Comparison of ENCODE assay signal across 1 cellular context in the genomic region with DNA sequence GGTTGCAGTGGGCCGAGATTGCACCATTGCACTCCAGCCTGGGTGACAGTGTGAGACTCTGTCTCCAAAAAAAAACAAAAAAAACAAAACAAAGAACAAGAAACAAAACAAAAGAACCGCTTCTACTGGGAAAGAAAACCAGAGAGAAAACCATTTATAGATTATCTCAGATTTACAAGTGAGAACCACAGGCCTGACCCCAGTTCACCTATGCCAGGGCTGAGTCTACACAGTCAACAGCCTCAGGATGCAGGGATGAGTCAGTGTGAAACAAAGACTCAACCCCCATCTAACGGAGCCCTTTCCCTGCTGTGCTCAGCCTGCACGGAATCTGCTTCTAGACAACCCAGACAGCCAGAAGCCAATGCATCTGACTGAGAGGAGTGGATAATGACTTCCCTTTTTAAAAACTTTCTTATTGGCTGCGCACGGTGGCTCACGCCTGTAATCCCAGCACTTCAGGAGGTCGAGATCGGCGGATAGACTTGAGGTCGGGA.
TF ChIP-seq lines count a peak whose summit lies in the region.

No MANE protein-coding gene starts in this region.

TF ChIP-seq in IMR-90, 13 proteins besides CTCF, POLR2A, EP300 and RAD21 (continued from another document):
- no peak for TF ChIP-seq CEBPB (IDR thresholded peaks at IDR 0.05; ENCODE audit: low read depth, low read length)
- peak; percentile 95 for TF ChIP-seq FOS (IDR thresholded peaks at IDR 0.05; ENCODE audit: low read depth, low read length)
- TF ChIP-seq, protein P1, sequence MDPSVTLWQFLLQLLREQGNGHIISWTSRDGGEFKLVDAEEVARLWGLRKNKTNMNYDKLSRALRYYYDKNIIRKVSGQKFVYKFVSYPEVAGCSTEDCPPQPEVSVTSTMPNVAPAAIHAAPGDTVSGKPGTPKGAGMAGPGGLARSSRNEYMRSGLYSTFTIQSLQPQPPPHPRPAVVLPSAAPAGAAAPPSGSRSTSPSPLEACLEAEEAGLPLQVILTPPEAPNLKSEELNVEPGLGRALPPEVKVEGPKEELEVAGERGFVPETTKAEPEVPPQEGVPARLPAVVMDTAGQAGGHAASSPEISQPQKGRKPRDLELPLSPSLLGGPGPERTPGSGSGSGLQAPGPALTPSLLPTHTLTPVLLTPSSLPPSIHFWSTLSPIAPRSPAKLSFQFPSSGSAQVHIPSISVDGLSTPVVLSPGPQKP (IDR thresholded peaks at IDR 0.05; ENCODE audit: borderline replicate concordance, low read depth, low read length), result no peak
